Comparison of ENCODE assay signal across 18 cellular contexts in the genomic region with DNA sequence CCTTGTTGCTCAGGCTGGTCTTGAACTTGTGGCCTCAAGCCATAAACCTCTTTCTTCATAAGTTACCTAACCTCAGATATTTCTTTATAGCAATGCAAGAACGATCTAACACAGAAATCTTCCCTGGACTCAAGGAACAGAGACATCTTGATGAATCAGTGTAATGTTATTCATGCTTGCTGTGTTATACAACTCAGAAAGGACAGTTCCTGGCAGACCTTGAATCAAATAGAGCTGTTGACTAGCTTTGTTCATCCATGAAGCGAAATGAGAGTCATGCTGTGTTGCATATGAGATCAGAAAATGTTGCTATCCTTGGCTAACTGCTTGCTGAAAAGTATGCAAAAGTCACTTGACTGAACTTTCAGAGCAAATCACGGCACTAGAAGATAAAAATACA.
DNase-seq lines count a peak whose midpoint lies in the region; FAIRE-seq and TF ChIP-seq lines count a peak whose summit lies in the region.
"Had no signal": no experiment of that assay in that cellular context is flagged by ENCODE, and none has a peak within 500 bp of the region (broad histone marks: within the 10 kb centered on the region; RNA-seq: fewer than 3 reads in every experiment).

No MANE protein-coding gene starts in this region.

- TF ChIP-seq CTCF in astrocyte (IDR thresholded peaks at IDR 0.05; ENCODE audit: insufficient read depth, low read depth, low read length) = no peak
- TF ChIP-seq CTCF in fibroblast of villous mesenchyme (IDR thresholded peaks at IDR 0.05; ENCODE audit: insufficient read depth, low read depth, low read length) = no peak
- no peak for TF ChIP-seq CTCF in ovary (IDR thresholded peaks at IDR 0.05)

- no peak overlapping the region for H3K4me3 ChIP-seq in GM23248
- H3K4me3 ChIP-seq in astrocyte (ENCODE audit: insufficient read depth, low read depth, low read length) = no peak overlapping the region
- no peak overlapping the region for H3K4me3 ChIP-seq in fibroblast of villous mesenchyme (ENCODE audit: low read depth, low read length)
- no peak overlapping the region for H3K4me3 ChIP-seq in ovary
- H3K4me3 ChIP-seq: psoas muscle had no signal

- H3K79me2 ChIP-seq in GM23248 (ENCODE audit: insufficient read depth) (no peaks in the 10 kb centered on the region), astrocyte (ENCODE audit: insufficient read depth, low read length) (no peaks in the 10 kb centered on the region)

- H3K9me3 Mint-ChIP-seq in astrocyte (ENCODE audit: unreplicated experiment) = no peaks in the 10 kb centered on the region
- H3K9me3 Mint-ChIP-seq: stimulated activated memory B cell treated with anti-CD40 and anti-IgM and Interleukin-4, amounts not matched to agents 10 μg/mL and 1 μg/mL and 100 μg/mL, for 72 hours had no signal

- intact Hi-C loops in ovary (cut with DNase I) = no loop called here

- no peaks in the 10 kb centered on the region for H3K9me2 ChIP-seq in GM23248 (ENCODE audit: insufficient read depth)

- peak; percentile 91 for FAIRE-seq in astrocyte (lab: Jason Lieb, UNC)

- DNase-seq in GM23248 = peak; percentile 95
- DNase-seq in astrocyte (ENCODE audit: low read depth) = peak; percentile 86
- peak; percentile 79 for DNase-seq in fibroblast of villous mesenchyme (ENCODE audit: low read depth)
- DNase-seq in smooth muscle cell of the brain vasculature (ENCODE audit: low read depth, low spot score) = peak; percentile 52
- no peak for DNase-seq in cerebellar cortex (ENCODE audit: low spot score)
- no peak for DNase-seq in stimulated activated CD8-positive, alpha-beta memory T cell treated with anti-CD3 and anti-CD28 coated beads, Interleukin-4, amount 100 ng/mL, for 48 hours
- DNase-seq in ovary = no peak
- DNase-seq: activated CD4-positive, alpha-beta T cell treated with anti-CD3 and anti-CD28 coated beads for 4 hours; activated T-cell treated with anti-CD3 and anti-CD28 coated beads, Interleukin-2, amount 50 U/mL, for 1 hour; COR-L47; islet precursor cell; NCI-H2081; NCI-H69; psoas muscle; RPMI8226; stimulated activated CD4-positive, alpha-beta T cell treated with anti-CD3 and anti-CD28 coated beads, Interleukin-2, amount 100 ng/mL, for 48 hours; T-helper 17 cell had no signal

- H4K20me1 ChIP-seq in GM23248 (ENCODE audit: insufficient read depth) (no peaks in the 10 kb centered on the region), astrocyte (ENCODE audit: insufficient read depth, low read length) (no peaks in the 10 kb centered on the region)

- no peak overlapping the region for H3K9ac ChIP-seq in GM23248
- H3K9ac ChIP-seq in astrocyte (ENCODE audit: low read length) = no peak overlapping the region

- 1 to 5% methylated on average over 3 of the region's 3 CpGs for WGBS in GM23248 (ENCODE audit: low coverage in 1 of 2, low lambda C conversion rate in 2 of 2, missing lambda C conversion rate in 2 of 2), 2 experiments
- WGBS in ovary, 3 donors = 51 to 64% (median 62%) methylated on average over 3 of the region's 3 CpGs

- H3K36me3 ChIP-seq in GM23248 (ENCODE audit: low read depth) = no peaks in the 10 kb centered on the region
- H3K36me3 ChIP-seq in astrocyte (ENCODE audit: insufficient read depth, low read length) = no peaks in the 10 kb centered on the region
- no peaks in the 10 kb centered on the region for H3K36me3 ChIP-seq in ovary

- peaks cover 17% of the 10 kb centered on the region for H3K4me1 Mint-ChIP-seq in astrocyte (ENCODE audit: low read depth, unreplicated experiment)
- H3K4me1 Mint-ChIP-seq: T-helper 17 cell had no signal

- H3K27me3 ChIP-seq in GM23248 (replicated peaks; ENCODE audit: insufficient read depth) (no peaks in the 10 kb centered on the region), astrocyte (ENCODE audit: insufficient read depth, low read length) (no peaks in the 10 kb centered on the region), ovary (no peaks in the 10 kb centered on the region)

- H3K4me3 Mint-ChIP-seq in astrocyte (ENCODE audit: unreplicated experiment) = no peak overlapping the region
- H3K4me3 Mint-ChIP-seq: stimulated activated memory B cell treated with anti-CD40 and anti-IgM and Interleukin-4, amounts not matched to agents 10 μg/mL and 1 μg/mL and 100 μg/mL, for 72 hours; T-helper 17 cell had no signal

- H3K4me2 ChIP-seq in GM23248 (ENCODE audit: unreplicated experiment) (peak overlapping the region; percentile 25), astrocyte (ENCODE audit: low read length) (no peak overlapping the region)

- H2AFZ ChIP-seq in GM23248 = no peak overlapping the region
- H2AFZ ChIP-seq in astrocyte (ENCODE audit: low read depth, low read length) = no peak overlapping the region

- H3K27ac Mint-ChIP-seq in astrocyte (ENCODE audit: unreplicated experiment) = no peak overlapping the region
- H3K27ac Mint-ChIP-seq: stimulated activated memory B cell treated with anti-CD40 and anti-IgM and Interleukin-4, amounts not matched to agents 10 μg/mL and 1 μg/mL and 100 μg/mL, for 72 hours; T-helper 17 cell had no signal

- H3K9me3 ChIP-seq in GM23248 (ENCODE audit: low read depth) (no peaks in the 10 kb centered on the region), astrocyte (ENCODE audit: insufficient read depth, low read depth, low read length) (no peaks in the 10 kb centered on the region), ovary (no peaks in the 10 kb centered on the region)
- H3K9me3 ChIP-seq: psoas muscle had no signal

- H3K36me3 Mint-ChIP-seq in astrocyte (ENCODE audit: low read depth, unreplicated experiment) = no peaks in the 10 kb centered on the region
- H3K36me3 Mint-ChIP-seq: stimulated activated memory B cell treated with anti-CD40 and anti-IgM and Interleukin-4, amounts not matched to agents 10 μg/mL and 1 μg/mL and 100 μg/mL, for 72 hours had no signal

- H3F3A ChIP-seq in GM23248 (ENCODE audit: insufficient read depth) = peaks cover 33% of the 10 kb centered on the region

- peaks cover 27% of the 10 kb centered on the region for H3K4me1 ChIP-seq in GM23248 (ENCODE audit: insufficient read depth)
- H3K4me1 ChIP-seq in astrocyte (ENCODE audit: insufficient read depth, low read length) = peaks cover 4% of the 10 kb centered on the region
- no peaks in the 10 kb centered on the region for H3K4me1 ChIP-seq in ovary (ENCODE audit: insufficient read depth)
- H3K4me1 ChIP-seq: psoas muscle had no signal

- H3K27me3 Mint-ChIP-seq in astrocyte (ENCODE audit: low read depth, unreplicated experiment) = no peaks in the 10 kb centered on the region
- H3K27me3 Mint-ChIP-seq: stimulated activated memory B cell treated with anti-CD40 and anti-IgM and Interleukin-4, amounts not matched to agents 10 μg/mL and 1 μg/mL and 100 μg/mL, for 72 hours; T-helper 17 cell had no signal

- no peak for TF ChIP-seq EP300 in ovary (IDR thresholded peaks at IDR 0.05)

- no peak for TF ChIP-seq POLR2A in ovary (IDR thresholded peaks at IDR 0.05)

- H3K27ac ChIP-seq in GM23248 (peak overlapping the region; percentile 54), astrocyte (ENCODE audit: low read depth, low read length) (no peak overlapping the region), ovary (no peak overlapping the region)
- H3K27ac ChIP-seq: psoas muscle had no signal

- in situ Hi-C loops in GM23248 (cut with MboI) = no loop called here

Comparison
In these comparisons a context has a peak if more than half of its experiments do, and no peak if none do; other contexts are left out.
1. DNase-seq: peak in GM23248 (single experiment), astrocyte (single experiment), fibroblast of villous mesenchyme (single experiment) and smooth muscle cell of the brain vasculature (single experiment); none in cerebellar cortex (single experiment), stimulated activated CD8-positive, alpha-beta memory T cell treated with anti-CD3 and anti-CD28 coated beads, Interleukin-4, amount 100 ng/mL, for 48 hours (single experiment) and ovary (0 of 5).